Comparison of ENCODE assay signal across 9 cellular contexts in the genomic region with DNA sequence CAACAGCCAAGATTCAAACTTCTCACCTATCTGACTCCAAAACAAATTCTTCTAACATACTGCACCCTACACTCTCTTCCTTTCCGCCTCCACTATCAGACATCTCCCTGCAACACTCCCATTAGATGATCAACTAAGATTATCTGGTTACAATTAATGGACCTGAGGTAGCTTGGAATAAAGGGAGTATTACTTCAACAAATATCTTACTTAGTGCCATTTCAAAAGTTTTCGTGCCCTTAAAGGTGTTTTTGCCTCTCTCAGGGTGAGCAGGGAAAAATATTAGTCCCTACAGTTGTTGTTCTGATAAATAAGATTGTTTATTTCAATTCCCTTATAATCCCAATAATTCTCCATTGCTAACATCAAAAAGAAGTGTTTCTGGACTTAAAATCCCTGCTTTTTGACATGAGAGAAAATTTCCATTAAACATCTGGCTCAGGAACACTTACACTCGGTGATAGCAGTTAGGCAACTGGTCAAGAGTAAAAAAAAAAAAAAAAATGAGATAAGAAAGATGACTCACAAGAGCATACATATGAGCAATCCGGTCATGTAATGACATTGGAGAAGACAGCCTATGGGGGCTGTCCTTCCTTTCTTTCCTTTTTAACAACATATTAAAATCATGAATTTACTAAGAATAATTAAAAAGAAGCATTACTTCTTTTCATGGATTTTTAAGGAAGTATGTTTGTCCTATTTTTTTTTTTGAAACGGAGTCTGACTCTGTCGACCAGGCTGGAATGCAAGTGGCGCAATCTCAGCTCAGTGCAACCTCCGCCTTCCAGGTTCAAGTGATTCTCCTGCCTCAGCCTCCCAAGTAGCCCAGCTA. TPM values are rescaled to one million over a fixed set of nuclear protein-coding genes. Genes with fewer than 3 reads are reported as not detected.
DNase-seq lines count a peak whose midpoint lies in the region; ATAC-seq and FAIRE-seq lines count a peak whose summit lies in the region.
"Had no signal": no experiment of that assay in that cellular context is flagged by ENCODE, and none has a peak within 500 bp of the region (broad histone marks: within the 10 kb centered on the region; RNA-seq: fewer than 3 reads in every experiment).

No MANE protein-coding gene starts in this region.

- DNase-seq in GF-D8 (lab: John Stamatoyannopoulos, UW) (peak; percentile 44), RCC 7860 (ENCODE audit: low spot score) (peak; percentile 70), fibroblast of peridontal ligament (ENCODE audit: extremely low read depth) (peak; percentile 57), renal cortical epithelial cell (ENCODE audit: low read depth) (peak; percentile 47), germinal center (ENCODE audit: low spot score) (no peak), T-helper 1 cell (no peak)
- DNase-seq: immature natural killer cell had no signal

- ATAC-seq in HG03565 (IDR thresholded peaks at IDR 0.05; ENCODE audit: unreplicated experiment) (no peak), HG03196 (IDR thresholded peaks at IDR 0.05; ENCODE audit: unreplicated experiment) (no peak)

- FAIRE-seq in RCC 7860 (lab: Jason Lieb, UNC): peak; percentile 91

RNA-seq across cellular contexts. Expression of gene RSBN1, which starts 7.6 kb away (rescaled TPM):
- 8.0 and 33.0 TPM in 2 replicates for total RNA-seq in renal cortical epithelial cell

RNA-seq across cellular contexts. Expression of gene PHTF1, which starts 45.4 kb away (rescaled TPM):
- total RNA-seq in renal cortical epithelial cell: 51.4 and 72.0 TPM in 2 replicates

Comparison
In these comparisons a context has a peak if more than half of its experiments do, and no peak if none do; other contexts are left out.
1. DNase-seq: peak in GF-D8 (single experiment), RCC 7860 (single experiment), fibroblast of peridontal ligament (single experiment) and renal cortical epithelial cell (single experiment); none in germinal center (single experiment) and T-helper 1 cell (0 of 5).